ENCODE assay signal across 8 cellular contexts in genomic region chr10:987906-988666, GRCh38.
DNase-seq lines count a peak whose midpoint lies in the region; ATAC-seq and TF ChIP-seq lines count a peak whose summit lies in the region.

TSS of gene GTPBP4 (plus strand) at chr10:988434. CDS start at chr10:988480, 46 bp downstream.

- ATAC-seq in GM18907 (IDR thresholded peaks at IDR 0.05; ENCODE audit: unreplicated experiment) = peak; percentile 94
- ATAC-seq in HG03159 (IDR thresholded peaks at IDR 0.05; ENCODE audit: unreplicated experiment) = peak; percentile 95

- DNase-seq in AG09309 (ENCODE audit: low read depth) (peak; percentile 87), NCI-H2227 (lab: John Stamatoyannopoulos, UW; ENCODE audit: unreplicated experiment) (peak; percentile 94), iris pigment epithelial cell (ENCODE audit: low read depth) (peak; percentile 98)
- DNase-seq in activated CD4-positive, CD25-positive, alpha-beta regulatory T cell (lab: John Stamatoyannopoulos, UW) = peak; percentile 89 to 97 (median 93)
- peak; percentile 94 for DNase-seq in central memory CD4-positive, alpha-beta T cell
- DNase-seq in stimulated activated CD4-positive, alpha-beta T cell treated with anti-CD3 and anti-CD28 coated beads, Interleukin-12 subunit alpha, Interleukin-12 subunit beta, amount 100 ng/mL, for 24 hours (ENCODE audit: low read depth in 2 of 2) = peak; percentile 94 to 96

- TF ChIP-seq CTCF in AG09309 (IDR thresholded peaks at IDR 0.05; ENCODE audit: control insufficient read depth, insufficient read depth, low read depth, low read length, missing control alignments) = peak; percentile 7

- peak within 1 kb of the TSS; percentile 96 for H3K4me3 ChIP-seq in AG09309 (ENCODE audit: control insufficient read depth, low read depth, low read length)

Comparison
In these comparisons a context has a peak if more than half of its experiments do, and no peak if none do; other contexts are left out.
1. Peak in every context shown above with its lines: DNase-seq, ATAC-seq and H3K4me3 ChIP-seq.